12 cellular contexts compared by ENCODE assay signal in the genomic region with DNA sequence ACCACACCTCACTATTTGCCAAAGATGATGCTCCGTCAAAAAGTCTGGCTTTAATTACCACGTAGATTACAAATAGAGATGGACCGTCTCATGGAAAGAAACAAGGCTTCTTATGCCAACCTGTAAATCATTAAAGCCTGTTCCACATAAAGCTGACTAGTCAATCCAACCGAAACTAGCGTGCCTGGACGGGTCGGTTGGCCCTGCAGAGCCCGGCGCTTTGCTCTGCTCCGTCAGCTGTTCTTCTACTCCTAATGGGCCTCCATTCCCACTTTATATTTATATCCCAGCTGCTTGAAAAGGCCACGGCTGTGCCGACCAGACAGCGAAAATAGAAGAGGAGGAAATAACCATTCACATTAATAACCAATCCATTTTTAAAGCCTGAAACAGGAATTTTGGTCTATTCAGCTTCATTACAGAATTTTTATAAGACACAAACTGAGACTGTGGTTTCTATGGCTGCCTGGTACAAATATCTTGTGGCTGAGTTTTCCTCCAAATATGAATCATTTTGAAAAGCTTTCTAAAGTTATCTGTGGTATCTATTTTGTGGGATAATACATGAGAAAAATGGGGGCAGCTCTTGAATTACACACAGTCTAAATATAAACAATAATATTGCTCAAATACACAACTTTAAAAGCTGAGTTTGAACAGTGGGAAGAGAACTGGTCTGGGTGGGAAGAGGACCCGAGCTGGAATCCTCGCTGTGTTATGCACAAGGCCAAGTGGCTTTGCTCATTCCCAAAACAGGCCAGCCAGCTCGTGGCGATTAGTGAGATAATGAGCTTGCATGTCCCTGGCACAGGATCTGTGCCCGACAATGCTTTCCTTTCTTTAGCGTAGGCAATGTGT. TPM values are rescaled to one million over a fixed set of nuclear protein-coding genes. Genes with fewer than 3 reads are reported as not detected.
A peak's percentile ranks its signal among the peaks of the same experiment; 100 is the strongest.
DNase-seq lines count a peak whose midpoint lies in the region; ATAC-seq, FAIRE-seq and TF ChIP-seq lines count a peak whose summit lies in the region.
"Had no signal": no experiment of that assay in that cellular context is flagged by ENCODE, and none has a peak within 500 bp of the region (broad histone marks: within the 10 kb centered on the region; RNA-seq: fewer than 3 reads in every experiment).

No MANE protein-coding gene starts in this region.

- H3K79me2 ChIP-seq in GM23338 (replicated peaks; ENCODE audit: insufficient read depth) = 0 out of 2 replicates have a peak, but pooled peaks cover 3% of the 10 kb centered on the region

- TF ChIP-seq CTCF in bronchial epithelial cell (IDR thresholded peaks at IDR 0.05; ENCODE audit: insufficient read depth, low read length, severe bottlenecking) = no peak
- no peak for TF ChIP-seq CTCF in GM23338 (conservative IDR thresholded peaks at IDR 0.05; ENCODE audit: low read depth in 2 of 2)

- ATAC-seq in left lobe of liver (peak; percentile 97), GM23338 (no peak)
- ATAC-seq: activated T-helper 17 cell treated with anti-CD3 and anti-CD28 coated beads, Interleukin-2, amount 50 U/mL, for 72 hours had no signal

- no peaks in the 10 kb centered on the region for H3K9me2 ChIP-seq in GM23338 (ENCODE audit: insufficient read depth)

- FAIRE-seq in bronchial epithelial cell (lab: Jason Lieb, UNC) = no peak

- peaks cover 8% of the 10 kb centered on the region for H3K4me1 Mint-ChIP-seq in GM23338
- H3K4me1 Mint-ChIP-seq: activated T-helper 17 cell treated with anti-CD3 and anti-CD28 coated beads, Interleukin-2, amount 50 U/mL, for 72 hours had no signal

- peaks cover 8% of the 10 kb centered on the region; the same call in 1 of the 2 replicates for H3K4me1 ChIP-seq in GM23338 (ENCODE audit: insufficient read depth)

- DNase-seq in DMS153 (lab: John Stamatoyannopoulos, UW) (peak; percentile 47), DMS153 treated with DMSO at 0.1 percent for 48 hours (lab: John Stamatoyannopoulos, UW; ENCODE audit: unreplicated experiment) (no peak), bronchial epithelial cell (ENCODE audit: low read depth) (peak; percentile 61), left lobe of liver (ENCODE audit: low spot score) (peak; percentile 76), ureter (ENCODE audit: low spot score) (peak; percentile 53), GM23338 (ENCODE audit: low spot score) (no peak), NCI-H2227 treated with DMSO at 0.1 percent for 48 hours (lab: John Stamatoyannopoulos, UW) (no peak)
- DNase-seq in NK-92 treated with Interleukin-12 subunit alpha and Interleukin-12 subunit beta, amount 100 ng/mL, for 24 hours (lab: John Stamatoyannopoulos, UW) = no peak
- DNase-seq: KBM-7; stimulated activated CD4-positive, alpha-beta T cell treated with anti-CD3 and anti-CD28 coated beads, Interleukin-15, amount 100 ng/mL, for 24 hours had no signal

- no peaks in the 10 kb centered on the region for H3K27me3 ChIP-seq in bronchial epithelial cell (ENCODE audit: control insufficient read depth, insufficient read depth, low read length)
- no peaks in the 10 kb centered on the region for H3K27me3 ChIP-seq in GM23338 (ENCODE audit: insufficient read depth)

- H4K20me1 ChIP-seq in GM23338 (replicated peaks; ENCODE audit: insufficient read depth) = no peaks in the 10 kb centered on the region

- no peaks in the 10 kb centered on the region; the same call in 2 of the 3 replicates for H3K9me3 Mint-ChIP-seq in GM23338
- H3K9me3 Mint-ChIP-seq: activated T-helper 17 cell treated with anti-CD3 and anti-CD28 coated beads, Interleukin-2, amount 50 U/mL, for 72 hours had no signal

- no peak overlapping the region for H3K4me3 Mint-ChIP-seq in GM23338
- H3K4me3 Mint-ChIP-seq: activated T-helper 17 cell treated with anti-CD3 and anti-CD28 coated beads, Interleukin-2, amount 50 U/mL, for 72 hours had no signal

- H3K27me3 Mint-ChIP-seq in GM23338 (ENCODE audit: insufficient read depth, low read depth, poor library complexity) = no peaks in the 10 kb centered on the region

- H3F3A ChIP-seq in GM23338 (replicated peaks; ENCODE audit: low read depth) = no peaks in the 10 kb centered on the region

- H3K36me3 Mint-ChIP-seq in GM23338 (ENCODE audit: low read depth) = peaks cover 2% of the 10 kb centered on the region; the same call in 1 of the 3 replicates

- H3K4me3 ChIP-seq in bronchial epithelial cell (ENCODE audit: low read depth, low read length) = no peak overlapping the region
- H3K4me3 ChIP-seq in GM23338 = no peak overlapping the region

- no peak overlapping the region for H3K27ac Mint-ChIP-seq in GM23338
- H3K27ac Mint-ChIP-seq: activated T-helper 17 cell treated with anti-CD3 and anti-CD28 coated beads, Interleukin-2, amount 50 U/mL, for 72 hours had no signal

- no peaks in the 10 kb centered on the region for H3K36me3 ChIP-seq in bronchial epithelial cell (ENCODE audit: control insufficient read depth, insufficient read depth, low read length)
- H3K36me3 ChIP-seq in GM23338 (ENCODE audit: insufficient read depth) = no peaks in the 10 kb centered on the region

- H3K4me2 ChIP-seq in GM23338 = no peak overlapping the region

- H2AFZ ChIP-seq in GM23338 = no peak overlapping the region

- no peak overlapping the region for H3K27ac ChIP-seq in GM23338 (ENCODE audit: low read depth)
- H3K27ac ChIP-seq: 22Rv1 had no signal

TF ChIP-seq in GM23338, 12 proteins besides CTCF, POLR2A, EP300 and RAD21 (continues in another document):
- TF ChIP-seq EZH2 (IDR thresholded peaks at IDR 0.05; ENCODE audit: low read depth, unreplicated experiment) (no peak), STAT1 (IDR thresholded peaks at IDR 0.05; ENCODE audit: unreplicated experiment) (no peak)
- TF ChIP-seq, protein P1, sequence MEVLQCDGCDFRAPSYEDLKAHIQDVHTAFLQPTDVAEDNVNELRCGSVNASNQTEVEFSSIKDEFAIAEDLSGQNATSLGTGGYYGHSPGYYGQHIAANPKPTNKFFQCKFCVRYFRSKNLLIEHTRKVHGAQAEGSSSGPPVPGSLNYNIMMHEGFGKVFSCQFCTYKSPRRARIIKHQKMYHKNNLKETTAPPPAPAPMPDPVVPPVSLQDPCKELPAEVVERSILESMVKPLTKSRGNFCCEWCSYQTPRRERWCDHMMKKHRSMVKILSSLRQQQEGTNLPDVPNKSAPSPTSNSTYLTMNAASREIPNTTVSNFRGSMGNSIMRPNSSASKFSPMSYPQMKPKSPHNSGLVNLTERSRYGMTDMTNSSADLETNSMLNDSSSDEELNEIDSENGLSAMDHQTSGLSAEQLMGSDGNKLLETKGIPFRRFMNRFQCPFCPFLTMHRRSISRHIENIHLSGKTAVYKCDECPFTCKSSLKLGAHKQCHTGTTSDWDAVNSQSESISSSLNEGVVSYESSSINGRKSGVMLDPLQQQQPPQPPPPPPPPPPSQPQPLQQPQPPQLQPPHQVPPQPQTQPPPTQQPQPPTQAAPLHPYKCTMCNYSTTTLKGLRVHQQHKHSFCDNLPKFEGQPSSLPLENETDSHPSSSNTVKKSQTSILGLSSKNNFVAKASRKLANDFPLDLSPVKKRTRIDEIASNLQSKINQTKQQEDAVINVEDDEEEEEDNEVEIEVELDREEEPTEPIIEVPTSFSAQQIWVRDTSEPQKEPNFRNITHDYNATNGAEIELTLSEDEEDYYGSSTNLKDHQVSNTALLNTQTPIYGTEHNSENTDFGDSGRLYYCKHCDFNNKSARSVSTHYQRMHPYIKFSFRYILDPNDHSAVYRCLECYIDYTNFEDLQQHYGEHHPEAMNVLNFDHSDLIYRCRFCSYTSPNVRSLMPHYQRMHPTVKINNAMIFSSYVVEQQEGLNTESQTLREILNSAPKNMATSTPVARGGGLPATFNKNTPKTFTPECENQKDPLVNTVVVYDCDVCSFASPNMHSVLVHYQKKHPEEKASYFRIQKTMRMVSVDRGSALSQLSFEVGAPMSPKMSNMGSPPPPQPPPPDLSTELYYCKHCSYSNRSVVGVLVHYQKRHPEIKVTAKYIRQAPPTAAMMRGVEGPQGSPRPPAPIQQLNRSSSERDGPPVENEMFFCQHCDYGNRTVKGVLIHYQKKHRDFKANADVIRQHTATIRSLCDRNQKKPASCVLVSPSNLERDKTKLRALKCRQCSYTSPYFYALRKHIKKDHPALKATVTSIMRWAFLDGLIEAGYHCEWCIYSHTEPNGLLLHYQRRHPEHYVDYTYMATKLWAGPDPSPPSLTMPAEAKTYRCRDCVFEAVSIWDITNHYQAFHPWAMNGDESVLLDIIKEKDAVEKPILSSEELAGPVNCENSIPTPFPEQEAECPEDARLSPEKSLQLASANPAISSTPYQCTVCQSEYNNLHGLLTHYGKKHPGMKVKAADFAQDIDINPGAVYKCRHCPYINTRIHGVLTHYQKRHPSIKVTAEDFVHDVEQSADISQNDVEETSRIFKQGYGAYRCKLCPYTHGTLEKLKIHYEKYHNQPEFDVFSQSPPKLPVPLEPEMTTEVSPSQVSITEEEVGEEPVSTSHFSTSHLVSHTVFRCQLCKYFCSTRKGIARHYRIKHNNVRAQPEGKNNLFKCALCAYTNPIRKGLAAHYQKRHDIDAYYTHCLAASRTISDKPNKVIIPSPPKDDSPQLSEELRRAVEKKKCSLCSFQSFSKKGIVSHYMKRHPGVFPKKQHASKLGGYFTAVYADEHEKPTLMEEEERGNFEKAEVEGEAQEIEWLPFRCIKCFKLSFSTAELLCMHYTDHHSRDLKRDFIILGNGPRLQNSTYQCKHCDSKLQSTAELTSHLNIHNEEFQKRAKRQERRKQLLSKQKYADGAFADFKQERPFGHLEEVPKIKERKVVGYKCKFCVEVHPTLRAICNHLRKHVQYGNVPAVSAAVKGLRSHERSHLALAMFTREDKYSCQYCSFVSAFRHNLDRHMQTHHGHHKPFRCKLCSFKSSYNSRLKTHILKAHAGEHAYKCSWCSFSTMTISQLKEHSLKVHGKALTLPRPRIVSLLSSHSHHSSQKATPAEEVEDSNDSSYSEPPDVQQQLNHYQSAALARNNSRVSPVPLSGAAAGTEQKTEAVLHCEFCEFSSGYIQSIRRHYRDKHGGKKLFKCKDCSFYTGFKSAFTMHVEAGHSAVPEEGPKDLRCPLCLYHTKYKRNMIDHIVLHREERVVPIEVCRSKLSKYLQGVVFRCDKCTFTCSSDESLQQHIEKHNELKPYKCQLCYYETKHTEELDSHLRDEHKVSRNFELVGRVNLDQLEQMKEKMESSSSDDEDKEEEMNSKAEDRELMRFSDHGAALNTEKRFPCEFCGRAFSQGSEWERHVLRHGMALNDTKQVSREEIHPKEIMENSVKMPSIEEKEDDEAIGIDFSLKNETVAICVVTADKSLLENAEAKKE (CRISPR knock-in tag; IDR thresholded peaks at IDR 0.05) = no peak

RNA-seq across cellular contexts. Expression of gene FAM124B, which starts 10.4 kb away (rescaled TPM):
- total RNA-seq in bronchial epithelial cell (not detected in 2 replicates), left lobe of liver (2.1 TPM), ureter (1.9 TPM)
- 6.8 and 6.9 TPM in 2 replicates for total RNA-seq in GM23338 (2014; rRNA removed; shearing (Covaris generic))
- 2.9 and 3.0 TPM in 2 replicates for polyA plus RNA-seq in GM23338 (2016; fragmentation: Nextera tagmentation; extraction: Ambion mirVana)

Comparison
In these comparisons a context has a peak if more than half of its experiments do, and no peak if none do; other contexts are left out.
1. DNase-seq: peak in DMS153 (single experiment), bronchial epithelial cell (single experiment), left lobe of liver (single experiment) and ureter (single experiment); none in DMS153 treated with DMSO at 0.1 percent for 48 hours (single experiment), NK-92 treated with Interleukin-12 subunit alpha and Interleukin-12 subunit beta, amount 100 ng/mL, for 24 hours (single experiment), GM23338 (single experiment) and NCI-H2227 treated with DMSO at 0.1 percent for 48 hours (single experiment).